ENCODE assay signal across 2 cellular contexts in genomic region chr16:11556945-11557720, GRCh38.
TF ChIP-seq lines count a peak whose summit lies in the region.

No MANE protein-coding gene starts in this region.

TF ChIP-seq in GM23338, 12 proteins besides CTCF, POLR2A, EP300 and RAD21 (continued from another document):
- TF ChIP-seq REST (IDR thresholded peaks at IDR 0.05; ENCODE audit: unreplicated experiment) = no peak
- TF ChIP-seq EZH2phosphoT487 (IDR thresholded peaks at IDR 0.05; ENCODE audit: unreplicated experiment) = no peak
- TF ChIP-seq ZNF114 (CRISPR knock-in tag; IDR thresholded peaks at IDR 0.05) = no peak
- TF ChIP-seq JUNB (IDR thresholded peaks at IDR 0.05; ENCODE audit: unreplicated experiment) = no peak
- no peak for TF ChIP-seq ZNF331 (CRISPR knock-in tag; IDR thresholded peaks at IDR 0.05; ENCODE audit: low read depth)
- no peak for TF ChIP-seq ETS1 (IDR thresholded peaks at IDR 0.05)
- no peak for TF ChIP-seq CREB1 (CRISPR knock-in tag; IDR thresholded peaks at IDR 0.05; ENCODE audit: low read depth)
- TF ChIP-seq ZNF462 (CRISPR knock-in tag; IDR thresholded peaks at IDR 0.05) = no peak
- no peak for TF ChIP-seq STAT1 (IDR thresholded peaks at IDR 0.05; ENCODE audit: unreplicated experiment)
- no peak for TF ChIP-seq POLR2AphosphoS5 (IDR thresholded peaks at IDR 0.05; ENCODE audit: low read depth)
TF ChIP-seq in GM23338: peak in this region for 0.

TF ChIP-seq in SK-N-SH treated with all-trans-retinoic acid at 6 μM for 48 hours, 23 proteins besides CTCF, POLR2A, EP300 and RAD21 (continued from another document):
- TF ChIP-seq POU6F1 (CRISPR knock-in tag; IDR thresholded peaks at IDR 0.05; ENCODE audit: borderline replicate concordance, low read depth) = no peak
- TF ChIP-seq ISL1 (CRISPR knock-in tag; IDR thresholded peaks at IDR 0.05) = no peak
- no peak for TF ChIP-seq ZNF70 (CRISPR knock-in tag; IDR thresholded peaks at IDR 0.05)
